Comparison of ENCODE assay signal across 26 cellular contexts in genomic region chr3:98897701-98898100, GRCh38. TPM values are rescaled to one million over a fixed set of nuclear protein-coding genes. Genes with fewer than 3 reads are reported as not detected.
A peak's percentile ranks its signal among the peaks of the same experiment; 100 is the strongest.
DNase-seq lines count a peak whose midpoint lies in the region; ATAC-seq, FAIRE-seq and TF ChIP-seq lines count a peak whose summit lies in the region.
"Had no signal": no experiment of that assay in that cellular context is flagged by ENCODE, and none has a peak within 500 bp of the region (broad histone marks: within the 10 kb centered on the region; RNA-seq: fewer than 3 reads in every experiment).

No MANE protein-coding gene starts in this region.

- H3K36me3 Mint-ChIP-seq in MCF 10A (ENCODE audit: insufficient read depth, unreplicated experiment) = peaks cover 16% of the 10 kb centered on the region
- H3K36me3 Mint-ChIP-seq in astrocyte (ENCODE audit: low read depth, unreplicated experiment) = no peaks in the 10 kb centered on the region
- H3K36me3 Mint-ChIP-seq: activated naive CD8-positive, alpha-beta T cell treated with anti-CD3 and anti-CD28 coated beads, Interleukin-2, amount 10 ng/mL, durations not matched to agents 7 days and 5 days; naive thymus-derived CD4-positive, alpha-beta T cell; stimulated activated effector memory CD8-positive, alpha-beta T cell treated with anti-CD3 and anti-CD28 coated beads, Interleukin-12 subunit alpha, Interleukin-12 subunit beta, amount 100 ng/mL, for 72 hours; WTC11 had no signal

- peaks cover 72% of the 10 kb centered on the region for H4K20me1 ChIP-seq in astrocyte (ENCODE audit: insufficient read depth, low read length)
- H4K20me1 ChIP-seq in smooth muscle cell (ENCODE audit: low read depth) = peaks cover 82% of the 10 kb centered on the region

- H3K36me3 ChIP-seq in breast epithelium (no peaks in the 10 kb centered on the region), astrocyte (ENCODE audit: insufficient read depth, low read length) (peaks cover 31% of the 10 kb centered on the region), smooth muscle cell (ENCODE audit: low read depth) (no peaks in the 10 kb centered on the region)

- TF ChIP-seq CTCF in MCF 10A (IDR thresholded peaks at IDR 0.05; ENCODE audit: unreplicated experiment) (no peak), breast epithelium (IDR thresholded peaks at IDR 0.05) (no peak), astrocyte (IDR thresholded peaks at IDR 0.05; ENCODE audit: insufficient read depth, low read depth, low read length) (no peak), fibroblast of villous mesenchyme (IDR thresholded peaks at IDR 0.05; ENCODE audit: insufficient read depth, low read depth, low read length) (no peak), smooth muscle cell (IDR thresholded peaks at IDR 0.05; ENCODE audit: borderline replicate concordance, insufficient read depth, poor library complexity, severe bottlenecking) (no peak)

- CTCF ChIA-PET in MCF 10A (lab: Yijun Ruan, JAX) = interaction anchor here (1.4 kb wide), 1 partner anchor 16 kb away, joined by 4 read pairs; no protein-coding TSS in a partner anchor

- H3K4me1 Mint-ChIP-seq in MCF 10A (ENCODE audit: insufficient read depth, unreplicated experiment) (peaks cover 31% of the 10 kb centered on the region), astrocyte (ENCODE audit: low read depth, unreplicated experiment) (peaks cover 29% of the 10 kb centered on the region)

- H3K4me1 ChIP-seq in breast epithelium (no peaks in the 10 kb centered on the region), astrocyte (ENCODE audit: insufficient read depth, low read length) (peaks cover 38% of the 10 kb centered on the region), smooth muscle cell (ENCODE audit: low read depth) (peaks cover 36% of the 10 kb centered on the region)

- H3F3A ChIP-seq in smooth muscle cell (ENCODE audit: low read depth) = peaks cover 2% of the 10 kb centered on the region

- intact Hi-C loops in MCF 10A (cut with micrococcal nuclease) = no loop called here
- intact Hi-C loops in breast epithelium (cut with DNase I; ENCODE audit: low total_unique reads) = no loop called here

- FAIRE-seq in astrocyte (lab: Jason Lieb, UNC) = no peak
- FAIRE-seq: GM19239 had no signal

- no peak for DNase-seq in MCF 10A (ENCODE audit: unreplicated experiment)
- no peak for DNase-seq in breast epithelium (ENCODE audit: low spot score in 2 of 2)
- no peak for DNase-seq in astrocyte (ENCODE audit: low read depth)
- no peak for DNase-seq in fibroblast of villous mesenchyme (ENCODE audit: low read depth)
- no peak for DNase-seq in smooth muscle cell (lab: John Stamatoyannopoulos, UW; ENCODE audit: unreplicated experiment)
- no peak for DNase-seq in NCI-H524 (lab: John Stamatoyannopoulos, UW)
- no peak for DNase-seq in hippocampal formation (lab: John Stamatoyannopoulos, UW)
- DNase-seq: activated CD8-positive, alpha-beta T cell treated with anti-CD3 and anti-CD28 coated beads, Interleukin-2, amount 10 ng/mL, durations not matched to agents 7 days and 5 days; activated naive CD8-positive, alpha-beta T cell treated with anti-CD3 and anti-CD28 coated beads, Interleukin-2, amount 10 ng/mL, durations not matched to agents 7 days and 5 days; activated T-cell treated with anti-CD3 and anti-CD28 coated beads, Interleukin-2, amount 50 U/mL, for 72 hours; CD4-positive, alpha-beta T cell; DMS79; effector memory CD8-positive, alpha-beta T cell; HCEC 1CT; naive thymus-derived CD4-positive, alpha-beta T cell; NCI-H1694; Right ventricle myocardium superior; stimulated activated CD4-positive, alpha-beta T cell treated with anti-CD3 and anti-CD28 coated beads, Interleukin-12 subunit alpha, Interleukin-12 subunit beta, amount 100 ng/mL, for 4 hours had no signal

- no peaks in the 10 kb centered on the region for H3K9me3 Mint-ChIP-seq in MCF 10A (ENCODE audit: unreplicated experiment)
- H3K9me3 Mint-ChIP-seq in astrocyte (ENCODE audit: unreplicated experiment) = no peaks in the 10 kb centered on the region
- H3K9me3 Mint-ChIP-seq: activated naive CD8-positive, alpha-beta T cell treated with anti-CD3 and anti-CD28 coated beads, Interleukin-2, amount 10 ng/mL, durations not matched to agents 7 days and 5 days; activated T-cell treated with anti-CD3 and anti-CD28 coated beads, Interleukin-2, amount 50 U/mL, for 72 hours; CD4-positive, alpha-beta T cell; central memory CD8-positive, alpha-beta T cell; effector memory CD8-positive, alpha-beta T cell; naive thymus-derived CD4-positive, alpha-beta T cell; stimulated activated effector memory CD8-positive, alpha-beta T cell treated with anti-CD3 and anti-CD28 coated beads, Interleukin-12 subunit alpha, Interleukin-12 subunit beta, amount 100 ng/mL, for 72 hours; T-helper 1 cell treated with Interleukin-12 subunit alpha and Interleukin-12 subunit beta and Interleukin-4 antibody, amounts not matched to agents 30 μg/mL and 1 μg/mL, for 36 hours; type B pancreatic cell; WTC11 had no signal

- no peak overlapping the region for H3K27ac ChIP-seq in breast epithelium
- H3K27ac ChIP-seq in astrocyte (ENCODE audit: low read depth, low read length) = peak overlapping the region; percentile 93
- no peak overlapping the region for H3K27ac ChIP-seq in smooth muscle cell (ENCODE audit: low read depth)

- H3K79me2 ChIP-seq in astrocyte (ENCODE audit: insufficient read depth, low read length) (peaks cover 96% of the 10 kb centered on the region), smooth muscle cell (ENCODE audit: low read depth) (peaks cover 66% of the 10 kb centered on the region)

- H3K9me3 ChIP-seq in breast epithelium (no peaks in the 10 kb centered on the region), astrocyte (ENCODE audit: insufficient read depth, low read depth, low read length) (no peaks in the 10 kb centered on the region), smooth muscle cell (replicated peaks; ENCODE audit: low read depth) (no peaks in the 10 kb centered on the region)

- TF ChIP-seq POLR2A in breast epithelium (IDR thresholded peaks at IDR 0.05) = no peak

- 89% methylated on average over 1 of the region's 1 CpG for WGBS in smooth muscle cell (ENCODE audit: low lambda C conversion rate)

- peak overlapping the region; percentile 90 for H3K4me3 Mint-ChIP-seq in MCF 10A (ENCODE audit: unreplicated experiment)
- H3K4me3 Mint-ChIP-seq in astrocyte (ENCODE audit: unreplicated experiment) = peak overlapping the region; percentile 96
- H3K4me3 Mint-ChIP-seq: activated CD8-positive, alpha-beta T cell treated with anti-CD3 and anti-CD28 coated beads, Interleukin-2, amount 10 ng/mL, durations not matched to agents 7 days and 5 days; activated naive CD8-positive, alpha-beta T cell treated with anti-CD3 and anti-CD28 coated beads, Interleukin-2, amount 10 ng/mL, durations not matched to agents 7 days and 5 days; activated T-cell treated with anti-CD3 and anti-CD28 coated beads, Interleukin-2, amount 50 U/mL, for 72 hours; CD4-positive, alpha-beta T cell; central memory CD8-positive, alpha-beta T cell; effector memory CD8-positive, alpha-beta T cell; naive thymus-derived CD4-positive, alpha-beta T cell; stimulated activated effector memory CD8-positive, alpha-beta T cell treated with anti-CD3 and anti-CD28 coated beads, Interleukin-12 subunit alpha, Interleukin-12 subunit beta, amount 100 ng/mL, for 72 hours; T-helper 1 cell treated with Interleukin-12 subunit alpha and Interleukin-12 subunit beta and Interleukin-4 antibody, amounts not matched to agents 30 μg/mL and 1 μg/mL, for 36 hours; type B pancreatic cell had no signal

- POLR2A ChIA-PET in MCF 10A (lab: Yijun Ruan, JAX) = interaction anchor here (0.9 to 11.8 kb wide), 4 partner anchors 10 to 25 kb away, joined by 4 to 278 read pairs (median 4); no protein-coding TSS in a partner anchor

- no TSS peak for BruUV-seq in MCF 10A (replicated peaks; lab: Mats Ljungman, UMichigan)

- H3K27me3 Mint-ChIP-seq in MCF 10A (ENCODE audit: insufficient read depth, unreplicated experiment) = no peaks in the 10 kb centered on the region
- H3K27me3 Mint-ChIP-seq in astrocyte (ENCODE audit: low read depth, unreplicated experiment) = no peaks in the 10 kb centered on the region
- H3K27me3 Mint-ChIP-seq: CD4-positive, alpha-beta T cell; type B pancreatic cell had no signal

- H3K27me3 ChIP-seq in breast epithelium = no peaks in the 10 kb centered on the region
- H3K27me3 ChIP-seq in astrocyte (ENCODE audit: insufficient read depth, low read length) = no peaks in the 10 kb centered on the region
- no peaks in the 10 kb centered on the region for H3K27me3 ChIP-seq in smooth muscle cell (ENCODE audit: low read depth)

- no peak overlapping the region for H2AFZ ChIP-seq in astrocyte (ENCODE audit: low read depth, low read length)
- H2AFZ ChIP-seq in smooth muscle cell (ENCODE audit: low read depth) = no peak overlapping the region

- H3K27ac Mint-ChIP-seq in MCF 10A (ENCODE audit: low read depth, unreplicated experiment) = peak overlapping the region; percentile 93
- no peak overlapping the region for H3K27ac Mint-ChIP-seq in astrocyte (ENCODE audit: unreplicated experiment)
- H3K27ac Mint-ChIP-seq: activated CD8-positive, alpha-beta T cell treated with anti-CD3 and anti-CD28 coated beads, Interleukin-2, amount 10 ng/mL, durations not matched to agents 7 days and 5 days; activated naive CD8-positive, alpha-beta T cell treated with anti-CD3 and anti-CD28 coated beads, Interleukin-2, amount 10 ng/mL, durations not matched to agents 7 days and 5 days; activated T-cell treated with anti-CD3 and anti-CD28 coated beads, Interleukin-2, amount 50 U/mL, for 72 hours; CD4-positive, alpha-beta T cell; effector memory CD8-positive, alpha-beta T cell; naive thymus-derived CD4-positive, alpha-beta T cell; stimulated activated effector memory CD8-positive, alpha-beta T cell treated with anti-CD3 and anti-CD28 coated beads, Interleukin-12 subunit alpha, Interleukin-12 subunit beta, amount 100 ng/mL, for 72 hours; T-helper 1 cell treated with Interleukin-12 subunit alpha and Interleukin-12 subunit beta and Interleukin-4 antibody, amounts not matched to agents 30 μg/mL and 1 μg/mL, for 36 hours; type B pancreatic cell; WTC11 had no signal

- H3K4me3 ChIP-seq in breast epithelium (no peak overlapping the region), astrocyte (ENCODE audit: insufficient read depth, low read depth, low read length) (peak overlapping the region; percentile 95), fibroblast of villous mesenchyme (ENCODE audit: low read depth, low read length) (peak overlapping the region; percentile 29), smooth muscle cell (peak overlapping the region; percentile 83)
- H3K4me3 ChIP-seq: lung had no signal

- peak overlapping the region; percentile 87 for H3K4me2 ChIP-seq in astrocyte (ENCODE audit: low read length)
- peak overlapping the region; percentile 92 for H3K4me2 ChIP-seq in smooth muscle cell

- no peak for ATAC-seq in HG03378 (IDR thresholded peaks at IDR 0.05; ENCODE audit: unreplicated experiment)
- ATAC-seq: activated CD8-positive, alpha-beta T cell treated with anti-CD3 and anti-CD28 coated beads, Interleukin-2, amount 10 ng/mL, durations not matched to agents 7 days and 5 days; activated T-cell treated with anti-CD3 and anti-CD28 coated beads, Interleukin-2, amount 50 U/mL, for 72 hours; effector memory CD8-positive, alpha-beta T cell; naive thymus-derived CD4-positive, alpha-beta T cell; stimulated activated effector memory CD8-positive, alpha-beta T cell treated with anti-CD3 and anti-CD28 coated beads, Interleukin-12 subunit alpha, Interleukin-12 subunit beta, amount 100 ng/mL, for 72 hours; WTC11 had no signal

- H3K9ac ChIP-seq in astrocyte (ENCODE audit: low read length) = peak overlapping the region; percentile 93
- H3K9ac ChIP-seq in smooth muscle cell (ENCODE audit: low read depth) = no peak overlapping the region

RNA-seq across cellular contexts. Expression of gene DCBLD2, which starts 3.8 kb away (rescaled TPM):
- total RNA-seq in MCF 10A (2022) (161 and 206 TPM in 2 replicates), breast epithelium (10 to 100 TPM; 27.2 to 46.7 (median 29.6) TPM), astrocyte (214 and 243 TPM in 2 replicates), fibroblast of villous mesenchyme (225 and 300 TPM in 2 replicates), smooth muscle cell (111 and 116 TPM in 2 replicates)
- polyA plus RNA-seq in smooth muscle cell = 39.9 and 41.7 TPM in 2 replicates

Comparison
In these comparisons a context has a peak if more than half of its experiments do, and no peak if none do; other contexts are left out.
1. H3K4me3 ChIP-seq: peak in astrocyte (single experiment), fibroblast of villous mesenchyme (single experiment) and smooth muscle cell (single experiment); none in breast epithelium (0 of 3).